In the genomic region with DNA sequence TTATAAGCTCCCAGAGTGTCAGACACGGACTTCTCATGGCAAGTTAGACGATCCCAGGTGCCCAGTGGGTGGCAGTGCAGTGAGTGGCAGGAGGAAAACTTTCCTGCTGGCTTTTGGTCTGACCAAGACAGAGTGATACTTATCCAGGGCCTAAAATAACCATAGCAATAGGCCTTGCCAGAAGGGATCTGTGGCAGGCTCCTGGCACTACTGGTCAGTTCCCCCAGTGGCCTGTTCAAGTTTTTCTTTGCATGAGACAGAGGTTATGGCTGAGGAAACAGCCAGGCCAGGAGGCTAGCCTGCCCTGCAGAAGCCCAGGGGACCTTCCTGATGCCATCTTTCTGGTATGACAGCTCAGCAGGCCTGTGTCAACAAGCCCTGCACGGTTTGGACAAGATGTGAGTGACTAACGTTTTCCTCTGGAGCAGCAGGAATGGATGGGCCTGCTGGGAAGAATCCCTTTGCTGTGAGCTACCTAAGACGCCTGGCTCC, we compare ENCODE assay signal across 10 cellular contexts. TPM values are rescaled to one million over a fixed set of nuclear protein-coding genes. Genes with fewer than 3 reads are reported as not detected.
A peak's percentile ranks its signal among the peaks of the same experiment; 100 is the strongest.
DNase-seq lines count a peak whose midpoint lies in the region; ATAC-seq, FAIRE-seq and TF ChIP-seq lines count a peak whose summit lies in the region.
"Had no signal": no experiment of that assay in that cellular context is flagged by ENCODE, and none has a peak within 500 bp of the region (broad histone marks: within the 10 kb centered on the region; RNA-seq: fewer than 3 reads in every experiment).

No MANE protein-coding gene starts in this region.

- BruUV-seq in endothelial cell of umbilical vein (replicated peaks; lab: Mats Ljungman, UMichigan), result no TSS peak

- no peaks in the 10 kb centered on the region for H3K79me2 ChIP-seq in endothelial cell of umbilical vein (ENCODE audit: control insufficient read depth, insufficient read depth, low read length)
- peaks cover 6% of the 10 kb centered on the region for H3K79me2 ChIP-seq in parathyroid adenoma

- TF ChIP-seq POLR2A in endothelial cell of umbilical vein (IDR thresholded peaks at IDR 0.05; ENCODE audit: low read depth, low read length), result no peak

- H3K9me3 ChIP-seq in endothelial cell of umbilical vein (replicated peaks; ENCODE audit: control insufficient read depth, insufficient read depth, low read length) (no peaks in the 10 kb centered on the region), parathyroid adenoma (ENCODE audit: control insufficient read depth, low read length) (no peaks in the 10 kb centered on the region)
- H3K9me3 ChIP-seq: suprapubic skin had no signal

- H2AFZ ChIP-seq in endothelial cell of umbilical vein (ENCODE audit: low read depth, low read length), result no peak overlapping the region
- H2AFZ ChIP-seq in parathyroid adenoma, result peak overlapping the region; percentile 20

- ATAC-seq in GM19395 (IDR thresholded peaks at IDR 0.05; ENCODE audit: unreplicated experiment) (no peak), HG02970 (IDR thresholded peaks at IDR 0.05; ENCODE audit: low FRiP score, unreplicated experiment) (no peak)

- intact Hi-C loops in endothelial cell of umbilical vein (cut with micrococcal nuclease), result no loop called here

- dilution Hi-C loops in endothelial cell of umbilical vein (cut with MboI; ENCODE audit: extremely low pct_ligation_motif_present, low sequenced_read_pairs), result no loop called here

- H3K27ac ChIP-seq in endothelial cell of umbilical vein (ENCODE audit: insufficient read depth, low read depth, low read length), result peak overlapping the region; percentile 21
- H3K27ac ChIP-seq in parathyroid adenoma, result peak overlapping the region; percentile 79
- H3K27ac ChIP-seq: cardiac muscle cell, suprapubic skin had no signal

- peaks cover 0 to 2% of the 10 kb centered on the region in 2 experiments for H3K36me3 ChIP-seq in endothelial cell of umbilical vein (ENCODE audit: control insufficient read depth in 2 of 2, extremely low read depth in 1 of 2, insufficient read depth in 2 of 2, low read length in 2 of 2)
- no peaks in the 10 kb centered on the region for H3K36me3 ChIP-seq in parathyroid adenoma (ENCODE audit: control insufficient read depth, insufficient read depth, low read length)
- H3K36me3 ChIP-seq: cardiac muscle cell, suprapubic skin had no signal

- no peak overlapping the region for H3K9ac ChIP-seq in endothelial cell of umbilical vein (replicated peaks; ENCODE audit: extremely low read depth, insufficient read depth, low read length)
- H3K9ac ChIP-seq in parathyroid adenoma, result no peak overlapping the region

- H4K20me1 ChIP-seq in endothelial cell of umbilical vein (replicated peaks; ENCODE audit: control insufficient read depth, extremely low read depth, insufficient read depth, low read length), result no peaks in the 10 kb centered on the region

- TF ChIP-seq CTCF in endothelial cell of umbilical vein (IDR thresholded peaks at IDR 0.05; ENCODE audit: extremely low read depth in 1 of 2, insufficient read depth in 1 of 2, low read depth in 1 of 2, low read length in 2 of 2) (no peak), parathyroid adenoma (IDR thresholded peaks at IDR 0.05) (no peak)

- H3K9me1 ChIP-seq in endothelial cell of umbilical vein (replicated peaks; ENCODE audit: control insufficient read depth, extremely low read depth, insufficient read depth, low read length), result no peaks in the 10 kb centered on the region

- H3K4me3 ChIP-seq in endothelial cell of umbilical vein (replicated peaks in 1 of 3; ENCODE audit: insufficient read depth in 1 of 3, low read depth in 1 of 3, low read length in 3 of 3) (no peak overlapping the region), parathyroid adenoma (ENCODE audit: low read depth, low read length) (no peak overlapping the region)
- H3K4me3 ChIP-seq: cardiac muscle cell, suprapubic skin had no signal

- peaks cover 7% of the 10 kb centered on the region for H3K4me1 ChIP-seq in endothelial cell of umbilical vein (ENCODE audit: control insufficient read depth, extremely low read depth, insufficient read depth, low read length)
- H3K4me1 ChIP-seq in parathyroid adenoma, result peaks cover 19% of the 10 kb centered on the region

- peak; percentile 66 for FAIRE-seq in endothelial cell of umbilical vein (lab: Jason Lieb, UNC)

- H3K27me3 ChIP-seq in endothelial cell of umbilical vein (ENCODE audit: control insufficient read depth in 2 of 2, insufficient read depth in 2 of 2, low read length in 2 of 2) (no peaks in the 10 kb centered on the region), parathyroid adenoma (ENCODE audit: control insufficient read depth, insufficient read depth, low read length) (no peaks in the 10 kb centered on the region)
- H3K27me3 ChIP-seq: cardiac muscle cell, suprapubic skin had no signal

- DNase-seq in DMS53 treated with DMSO at 0.1 percent for 48 hours (lab: John Stamatoyannopoulos, UW; ENCODE audit: unreplicated experiment) (peak; percentile 24), NCI-H2171 treated with DMSO at 0.1 percent for 48 hours (lab: John Stamatoyannopoulos, UW) (peak; percentile 59), endothelial cell of umbilical vein (ENCODE audit: low read depth, low spot score) (peak; percentile 75), RPMI8226 (no peak)
- DNase-seq in activated naive CD4-positive, alpha-beta T cell treated with anti-CD3 and anti-CD28 coated beads, Interleukin-2, amount 50 U/mL, for 16 hours, result no peak

- H3K4me2 ChIP-seq in endothelial cell of umbilical vein (ENCODE audit: insufficient read depth, low read length), result no peak overlapping the region
- H3K4me2 ChIP-seq in parathyroid adenoma (ENCODE audit: low read length), result no peak overlapping the region

- CTCF ChIA-PET in endothelial cell of umbilical vein (lab: Charles Lee), result interaction anchor here (0.9 to 9.5 kb wide), 9 partner anchors 8 to 473 kb away, joined by 3 to 226 read pairs (median 13); no protein-coding TSS in a partner anchor

- POLR2A ChIA-PET in endothelial cell of umbilical vein (lab: Charles Lee), result no interaction called here

TF ChIP-seq in endothelial cell of umbilical vein, 7 proteins besides CTCF, POLR2A, EP300 and RAD21:
- no peak for TF ChIP-seq MYC (IDR thresholded peaks at IDR 0.05; ENCODE audit: low read depth, low read length)
- no peak for TF ChIP-seq JUN (IDR thresholded peaks at IDR 0.05; ENCODE audit: borderline replicate concordance, insufficient read depth, insufficient read length, low read depth)
- peak; percentile 10 for TF ChIP-seq FOS (IDR thresholded peaks at IDR 0.05; ENCODE audit: borderline replicate concordance, insufficient read depth, low read length)
- peak; percentile 29 for TF ChIP-seq GATA2 (IDR thresholded peaks at IDR 0.05; ENCODE audit: insufficient read depth, insufficient read length, low read depth, low read length)
- TF ChIP-seq, protein P1, sequence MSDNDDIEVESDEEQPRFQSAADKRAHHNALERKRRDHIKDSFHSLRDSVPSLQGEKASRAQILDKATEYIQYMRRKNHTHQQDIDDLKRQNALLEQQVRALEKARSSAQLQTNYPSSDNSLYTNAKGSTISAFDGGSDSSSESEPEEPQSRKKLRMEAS (IDR thresholded peaks at IDR 0.05; ENCODE audit: insufficient read depth, insufficient read length), result no peak
- TF ChIP-seq POLR2AphosphoS5 (IDR thresholded peaks at IDR 0.05; ENCODE audit: insufficient read depth, low read depth, low read length), result no peak
- no peak for TF ChIP-seq EZH2 (IDR thresholded peaks at IDR 0.05; ENCODE audit: borderline replicate concordance, low read depth, low read length, severe bottlenecking)
TF ChIP-seq in endothelial cell of umbilical vein: peak in this region for 2.

RNA-seq across cellular contexts. Expression of gene SCG5, which starts 17.9 kb away (rescaled TPM):
- total RNA-seq in endothelial cell of umbilical vein, result 2.1 and 3.3 TPM in 2 replicates
- 3.4 and 3.9 TPM in 2 replicates for polyA plus RNA-seq in endothelial cell of umbilical vein
- 2.6 and 4.9 TPM in 2 replicates for polyA plus RNA-seq in endothelial cell of umbilical vein (2011; cell fraction: cytosol; rRNA removed)
- polyA plus RNA-seq in endothelial cell of umbilical vein (2011; cell fraction: nucleus; rRNA removed), result 2.6 and 3.1 TPM in 2 replicates
- polyA plus RNA-seq in endothelial cell of umbilical vein (2012), result 2.4 and 6.3 TPM in 2 replicates
- 1.5 and 3.7 TPM in 2 replicates for polyA minus RNA-seq in endothelial cell of umbilical vein
- not detected for polyA minus RNA-seq in endothelial cell of umbilical vein (2011; cell fraction: cytosol; rRNA and poly(A)+ RNA removed)
- polyA minus RNA-seq in endothelial cell of umbilical vein (2011; cell fraction: nucleus; rRNA and poly(A)+ RNA removed), result 1.6 and 1.9 TPM in 2 replicates
- total RNA-seq: suprapubic skin had no signal

RNA-seq across cellular contexts. Expression of gene ARHGAP11A, which starts 44.1 kb away (rescaled TPM):
- 82.3 and 94.1 TPM in 2 replicates for total RNA-seq in endothelial cell of umbilical vein
- 4.6 and 6.6 TPM in 2 replicates for polyA plus RNA-seq in endothelial cell of umbilical vein
- polyA plus RNA-seq in endothelial cell of umbilical vein (2011; cell fraction: cytosol; rRNA removed), result 9.5 and 10.9 TPM in 2 replicates
- 12.2 and 16.9 TPM in 2 replicates for polyA plus RNA-seq in endothelial cell of umbilical vein (2011; cell fraction: nucleus; rRNA removed)
- 19.7 and 44.0 TPM in 2 replicates for polyA plus RNA-seq in endothelial cell of umbilical vein (2012)
- polyA minus RNA-seq in endothelial cell of umbilical vein, result 8.2 and 10.1 TPM in 2 replicates
- polyA minus RNA-seq in endothelial cell of umbilical vein (2011; cell fraction: cytosol; rRNA and poly(A)+ RNA removed), result 22.2 TPM
- polyA minus RNA-seq in endothelial cell of umbilical vein (2011; cell fraction: nucleus; rRNA and poly(A)+ RNA removed), result 8.2 and 15.2 TPM in 2 replicates

RNA-seq across cellular contexts. Expression of gene GREM1, which starts 58.4 kb away (rescaled TPM):
- 0.44 TPM in 1 of 2 replicates, not detected in the other for total RNA-seq in endothelial cell of umbilical vein
- not detected in 2 replicates for polyA plus RNA-seq in endothelial cell of umbilical vein
- polyA plus RNA-seq in endothelial cell of umbilical vein (2011; cell fraction: cytosol; rRNA removed), result 0.01 TPM in 1 of 2 replicates, not detected in the other
- polyA plus RNA-seq in endothelial cell of umbilical vein (2011; cell fraction: nucleus; rRNA removed), result 0.06 TPM in 1 of 2 replicates, not detected in the other
- 0.10 and 0.12 TPM in 2 replicates for polyA plus RNA-seq in endothelial cell of umbilical vein (2012)
- 0.05 and 0.06 TPM in 2 replicates for polyA minus RNA-seq in endothelial cell of umbilical vein
- not detected for polyA minus RNA-seq in endothelial cell of umbilical vein (2011; cell fraction: cytosol; rRNA and poly(A)+ RNA removed)
- not detected in 2 replicates for polyA minus RNA-seq in endothelial cell of umbilical vein (2011; cell fraction: nucleus; rRNA and poly(A)+ RNA removed)
- polyA plus RNA-seq: cardiac muscle cell had no signal

Comparison
In these comparisons a context has a peak if more than half of its experiments do, and no peak if none do; other contexts are left out.
1. DNase-seq: peak in DMS53 treated with DMSO at 0.1 percent for 48 hours (single experiment), NCI-H2171 treated with DMSO at 0.1 percent for 48 hours (single experiment) and endothelial cell of umbilical vein (single experiment); none in activated naive CD4-positive, alpha-beta T cell treated with anti-CD3 and anti-CD28 coated beads, Interleukin-2, amount 50 U/mL, for 16 hours (single experiment) and RPMI8226 (single experiment).